8 cellular contexts compared by ENCODE assay signal in genomic region chr12:3040663-3041544, GRCh38.
"Had no signal": no experiment of that assay in that cellular context is flagged by ENCODE, and none has a peak within 500 bp of the region (broad histone marks: within the 10 kb centered on the region; RNA-seq: fewer than 3 reads in every experiment).

No MANE protein-coding gene starts in this region.

- FAIRE-seq: endometrium had no signal

- H3K4me3 ChIP-seq: esophagus muscularis mucosa, psoas muscle had no signal

- H3K27ac ChIP-seq: esophagus muscularis mucosa, WERI-Rb-1 had no signal

- H3K27ac Mint-ChIP-seq: activated T-helper 17 cell treated with anti-CD3 and anti-CD28 coated beads, Interleukin-2, amount 50 U/mL, for 72 hours; naive thymus-derived CD4-positive, alpha-beta T cell; stimulated activated naive B cell treated with anti-CD40 and anti-IgM and Interleukin-4, amounts not matched to agents 10 μg/mL and 1 μg/mL and 100 μg/mL, for 72 hours had no signal

- H3K36me3 Mint-ChIP-seq: activated naive CD4-positive, alpha-beta T cell treated with anti-CD3 and anti-CD28 coated beads, Interleukin-2, amount 50 U/mL, for 24 hours; naive thymus-derived CD4-positive, alpha-beta T cell; stimulated activated naive B cell treated with anti-CD40 and anti-IgM and Interleukin-4, amounts not matched to agents 10 μg/mL and 1 μg/mL and 100 μg/mL, for 72 hours had no signal

- H3K9me3 ChIP-seq: esophagus muscularis mucosa, psoas muscle had no signal

- H3K9me3 Mint-ChIP-seq: activated naive CD4-positive, alpha-beta T cell treated with anti-CD3 and anti-CD28 coated beads, Interleukin-2, amount 50 U/mL, for 24 hours; activated T-helper 17 cell treated with anti-CD3 and anti-CD28 coated beads, Interleukin-2, amount 50 U/mL, for 72 hours; stimulated activated naive B cell treated with anti-CD40 and anti-IgM and Interleukin-4, amounts not matched to agents 10 μg/mL and 1 μg/mL and 100 μg/mL, for 72 hours had no signal
